In genomic region chr20:56628873-56629463, GRCh38 we compare ENCODE assay signal across 8 cellular contexts. TPM values are rescaled to one million over a fixed set of nuclear protein-coding genes. Genes with fewer than 3 reads are reported as not detected.
DNase-seq lines count a peak whose midpoint lies in the region; ATAC-seq, FAIRE-seq and TF ChIP-seq lines count a peak whose summit lies in the region.

TSS of gene TFAP2C (plus strand) at chr20:56629306. CDS start at chr20:56629545, 239 bp downstream.

- H3K27me3 ChIP-seq in bronchial epithelial cell (ENCODE audit: control insufficient read depth, insufficient read depth, low read length): peaks cover 10% of the 10 kb centered on the region

- peak within 1 kb of the TSS; percentile 61 for H3K4me3 Mint-ChIP-seq in stimulated activated naive B cell treated with anti-CD40 and anti-IgM and Interleukin-4, amounts not matched to agents 10 μg/mL and 1 μg/mL and 100 μg/mL, for 72 hours

- H3K36me3 ChIP-seq in bronchial epithelial cell (ENCODE audit: control insufficient read depth, insufficient read depth, low read length): no peaks in the 10 kb centered on the region

- H3K27me3 Mint-ChIP-seq in stimulated activated naive B cell treated with anti-CD40 and anti-IgM and Interleukin-4, amounts not matched to agents 10 μg/mL and 1 μg/mL and 100 μg/mL, for 72 hours: peaks cover 62 to 93% of the 10 kb centered on the region in 2 donors

- no peak for FAIRE-seq in bronchial epithelial cell (lab: Jason Lieb, UNC)

- TF ChIP-seq CTCF in bronchial epithelial cell (IDR thresholded peaks at IDR 0.05; ENCODE audit: insufficient read depth, low read length, severe bottlenecking): no peak

- ATAC-seq in stimulated activated naive B cell treated with anti-CD40 and anti-IgM and Interleukin-4, amounts not matched to agents 10 μg/mL and 1 μg/mL and 100 μg/mL, for 72 hours (replicated peaks): peak; percentile 58 to 68

- DNase-seq in activated effector memory CD4-positive, alpha-beta T cell treated with anti-CD3 and anti-CD28 coated beads, Interleukin-2, amount 50 U/mL, for 16 hours: peak; percentile 63
- no peak for DNase-seq in activated effector memory CD4-positive, alpha-beta T cell treated with Interleukin-2 at 50 U/mL for 16 hours
- DNase-seq in NOMO-1 (lab: John Stamatoyannopoulos, UW; ENCODE audit: unreplicated experiment in 2 of 2): peak; percentile 68 to 74
- peak; percentile 59 for DNase-seq in bronchial epithelial cell (ENCODE audit: low read depth)
- peak; percentile 65 for DNase-seq in kidney tubule cell (ENCODE audit: low spot score)
- no peak for DNase-seq in stimulated activated naive B cell treated with anti-CD40 and anti-IgM and Interleukin-4, amounts not matched to agents 10 μg/mL and 1 μg/mL and 100 μg/mL, for 72 hours
- DNase-seq in AML-193 (lab: John Stamatoyannopoulos, UW): no peak
- DNase-seq in putamen (ENCODE audit: low spot score): no peak

- peaks cover 14 to 23% of the 10 kb centered on the region in 2 donors for H3K4me1 Mint-ChIP-seq in stimulated activated naive B cell treated with anti-CD40 and anti-IgM and Interleukin-4, amounts not matched to agents 10 μg/mL and 1 μg/mL and 100 μg/mL, for 72 hours

- peak within 1 kb of the TSS; percentile 79 for H3K27ac Mint-ChIP-seq in stimulated activated naive B cell treated with anti-CD40 and anti-IgM and Interleukin-4, amounts not matched to agents 10 μg/mL and 1 μg/mL and 100 μg/mL, for 72 hours

- peak within 1 kb of the TSS; percentile 95 for H3K4me3 ChIP-seq in bronchial epithelial cell (ENCODE audit: low read depth, low read length)

- H3K9me3 Mint-ChIP-seq in stimulated activated naive B cell treated with anti-CD40 and anti-IgM and Interleukin-4, amounts not matched to agents 10 μg/mL and 1 μg/mL and 100 μg/mL, for 72 hours: no peaks in the 10 kb centered on the region

- H3K36me3 Mint-ChIP-seq in stimulated activated naive B cell treated with anti-CD40 and anti-IgM and Interleukin-4, amounts not matched to agents 10 μg/mL and 1 μg/mL and 100 μg/mL, for 72 hours: no peaks in the 10 kb centered on the region

RNA-seq across cellular contexts. Expression of gene TFAP2C, which starts in this region (rescaled TPM):
- total RNA-seq in bronchial epithelial cell: 2.9 and 5.1 TPM in 2 replicates

Comparison
In these comparisons a context has a peak if more than half of its experiments do, and no peak if none do; other contexts are left out.
1. DNase-seq: peak in activated effector memory CD4-positive, alpha-beta T cell treated with anti-CD3 and anti-CD28 coated beads, Interleukin-2, amount 50 U/mL, for 16 hours (single experiment), NOMO-1 (2 of 2), bronchial epithelial cell (single experiment) and kidney tubule cell (single experiment); none in activated effector memory CD4-positive, alpha-beta T cell treated with Interleukin-2 at 50 U/mL for 16 hours (single experiment), stimulated activated naive B cell treated with anti-CD40 and anti-IgM and Interleukin-4, amounts not matched to agents 10 μg/mL and 1 μg/mL and 100 μg/mL, for 72 hours (single experiment), AML-193 (0 of 2) and putamen (single experiment).